In genomic region chr18:59899298-59900221, GRCh38 we compare ENCODE assay signal across 1 cellular context.
TF ChIP-seq lines count a peak whose summit lies in the region.

Gene PMAIP1, plus strand, starts transcription at chr18:59899996. Its CDS starts 182 bp downstream, at chr18:59900178.

TF ChIP-seq in GM12878, 131 proteins besides CTCF, POLR2A, EP300 and RAD21 (continued from another document and continues in another):
- TF ChIP-seq POU2F2 (IDR thresholded peaks at IDR 0.05; ENCODE audit: borderline replicate concordance, low read depth, low read length), result peak; percentile 98
- no peak for TF ChIP-seq BRCA1 (IDR thresholded peaks at IDR 0.05; ENCODE audit: low read depth, low read length)
- TF ChIP-seq NFXL1 (IDR thresholded peaks at IDR 0.05; ENCODE audit: borderline replicate concordance), result no peak
- no peak for TF ChIP-seq PML (IDR thresholded peaks at IDR 0.05; ENCODE audit: low read length)
- peak; percentile 40; the same call in 1 of the 2 replicates for TF ChIP-seq JUND (IDR thresholded peaks at IDR 0.05; ENCODE audit: low read depth, low read length)
- 0 out of 2 replicates have a peak, but pooled peaks have one; percentile 46 for TF ChIP-seq TBL1XR1 (IDR thresholded peaks at IDR 0.05; ENCODE audit: low read depth, low read length)
- TF ChIP-seq BACH1 (IDR thresholded peaks at IDR 0.05; ENCODE audit: borderline replicate concordance), result peak; percentile 65
- TF ChIP-seq SUPT20H (IDR thresholded peaks at IDR 0.05; ENCODE audit: borderline replicate concordance, control insufficient read depth, low read depth, low read length), result no peak
- peak; percentile 99 for TF ChIP-seq POLR2AphosphoS5 (IDR thresholded peaks at IDR 0.05; ENCODE audit: low read length)
- no peak for TF ChIP-seq SUZ12 (IDR thresholded peaks at IDR 0.05; ENCODE audit: unreplicated experiment)
- TF ChIP-seq DPF2 (IDR thresholded peaks at IDR 0.05), result peak; percentile 91
- peak; percentile 22 for TF ChIP-seq MEF2A (IDR thresholded peaks at IDR 0.05; ENCODE audit: insufficient read depth, low read depth, low read length)
- TF ChIP-seq TARDBP (IDR thresholded peaks at IDR 0.05; ENCODE audit: borderline replicate concordance), result 0 out of 2 replicates have a peak, but pooled peaks have one; percentile 12
- TF ChIP-seq ZNF217 (IDR thresholded peaks at IDR 0.05), result 0 out of 2 replicates have a peak, but pooled peaks have one; percentile 33
- peak; percentile 90 for TF ChIP-seq ZBED1 (IDR thresholded peaks at IDR 0.05; ENCODE audit: borderline replicate concordance)
- TF ChIP-seq NR2F1 (conservative IDR thresholded peaks at IDR 0.05), result no peak
- TF ChIP-seq STAT3 (IDR thresholded peaks at IDR 0.05; ENCODE audit: low read depth, low read length), result no peak
- TF ChIP-seq LARP7 (IDR thresholded peaks at IDR 0.05), result peak; percentile 81
- TF ChIP-seq IRF3 (IDR thresholded peaks at IDR 0.05), result no peak
- no peak for TF ChIP-seq PKNOX1 (IDR thresholded peaks at IDR 0.05)
- TF ChIP-seq ZNF592 (IDR thresholded peaks at IDR 0.05), result no peak
- TF ChIP-seq PRDM15 (CRISPR knock-in tag; IDR thresholded peaks at IDR 0.05), result no peak
- peak; percentile 81; the same call in 1 of the 2 replicates for TF ChIP-seq TCF12 (IDR thresholded peaks at IDR 0.05; ENCODE audit: low read depth, low read length)
- TF ChIP-seq SMAD1 (IDR thresholded peaks at IDR 0.05; ENCODE audit: low read depth, partially characterized antibody), result peak; percentile 95
- no peak for TF ChIP-seq MTA3 (IDR thresholded peaks at IDR 0.05; ENCODE audit: borderline replicate concordance, low read length)
- TF ChIP-seq ESRRA (IDR thresholded peaks at IDR 0.05; ENCODE audit: low read length), result no peak
- TF ChIP-seq MLLT1 (IDR thresholded peaks at IDR 0.05), result peak; percentile 24; the same call in 1 of the 2 replicates
- peak; percentile 32 for TF ChIP-seq RELB (IDR thresholded peaks at IDR 0.05; ENCODE audit: low read depth)
- peak; percentile 57; the same call in 1 of the 2 replicates for TF ChIP-seq REST (IDR thresholded peaks at IDR 0.05; ENCODE audit: low read depth, low read length)
- no peak for TF ChIP-seq ZSCAN29 (IDR thresholded peaks at IDR 0.05)
- TF ChIP-seq NKRF (conservative IDR thresholded peaks at IDR 0.05), result peak; percentile 85
- peak; percentile 47; the same call in 1 of the 2 replicates for TF ChIP-seq E2F4 (IDR thresholded peaks at IDR 0.05; ENCODE audit: low read depth, low read length)
- TF ChIP-seq HSF1 (IDR thresholded peaks at IDR 0.05; ENCODE audit: low read depth, low read length), result no peak
- peak; percentile 60 for TF ChIP-seq CHD1 (IDR thresholded peaks at IDR 0.05; ENCODE audit: low read depth, low read length)
- TF ChIP-seq PAX5 (IDR thresholded peaks at IDR 0.05; ENCODE audit: borderline replicate concordance, low read depth, low read length), result 0 out of 2 replicates have a peak, but pooled peaks have one; percentile 55
- TF ChIP-seq EED (IDR thresholded peaks at IDR 0.05; ENCODE audit: low read depth), result peak; percentile 63
